Comparison of ENCODE assay signal across 8 cellular contexts in genomic region chr1:101025283-101025679, GRCh38. TPM values are rescaled to one million over a fixed set of nuclear protein-coding genes. Genes with fewer than 3 reads are reported as not detected.
A peak's percentile ranks its signal among the peaks of the same experiment; 100 is the strongest.
DNase-seq lines count a peak whose midpoint lies in the region; ATAC-seq, FAIRE-seq and TF ChIP-seq lines count a peak whose summit lies in the region.

No MANE protein-coding gene starts in this region.

- no peaks in the 10 kb centered on the region for H3K36me3 ChIP-seq in neutrophil

- no peaks in the 10 kb centered on the region for H3K9me3 ChIP-seq in neutrophil

- no peaks in the 10 kb centered on the region for H3K27me3 Mint-ChIP-seq in activated CD4-positive, alpha-beta memory T cell treated with anti-CD3 and anti-CD28 coated beads for 36 hours

- peaks cover 14 to 17% of the 10 kb centered on the region in 2 experiments for H3K4me1 ChIP-seq in neutrophil (ENCODE audit: control insufficient read depth in 1 of 2, insufficient read depth in 1 of 2, low read depth in 1 of 2, low read length in 1 of 2)

- H3K4me3 ChIP-seq in HL-60 (replicated peaks; ENCODE audit: insufficient read depth, low read length) (peak overlapping the region; percentile 94), fibroblast of pulmonary artery (replicated peaks; ENCODE audit: low read depth, low read length) (peak overlapping the region; percentile 81), neutrophil (ENCODE audit: low read depth in 1 of 2, low read length in 1 of 2) (peak overlapping the region; percentile 76 to 86)

- H3K4me1 Mint-ChIP-seq in activated CD4-positive, alpha-beta memory T cell treated with anti-CD3 and anti-CD28 coated beads for 36 hours (ENCODE audit: low read depth): peaks cover 59% of the 10 kb centered on the region

- DNase-seq in D341Med (ENCODE audit: low spot score) (peak; percentile 30), HL-60 (ENCODE audit: low read depth in 1 of 2, low spot score in 1 of 2) (peak; percentile 10 to 12), fibroblast of pulmonary artery (ENCODE audit: low read depth) (peak; percentile 33), GM12892 (ENCODE audit: insufficient read length) (no peak), pons (ENCODE audit: low spot score) (no peak)
- DNase-seq in activated CD4-positive, alpha-beta memory T cell treated with anti-CD3 and anti-CD28 coated beads for 36 hours: peak; percentile 25

- POLR2A ChIA-PET in activated CD4-positive, alpha-beta memory T cell treated with anti-CD3 and anti-CD28 coated beads for 36 hours (lab: Charles Lee): interaction anchor here (0.6 to 1.4 kb wide), 4 partner anchors 20 to 214 kb away, joined by 3 to 5 read pairs (median 4); no protein-coding TSS in a partner anchor

- H3K4me3 Mint-ChIP-seq in activated CD4-positive, alpha-beta memory T cell treated with anti-CD3 and anti-CD28 coated beads for 36 hours: peak overlapping the region; percentile 89

- H3K27ac ChIP-seq in HL-60 (replicated peaks) (peak overlapping the region; percentile 83), neutrophil (peak overlapping the region; percentile 52)

- no peak for TF ChIP-seq CTCF in HL-60 (IDR thresholded peaks at IDR 0.05; ENCODE audit: insufficient read depth, low read length)
- TF ChIP-seq CTCF in fibroblast of pulmonary artery (IDR thresholded peaks at IDR 0.05; ENCODE audit: low read length, missing control alignments): no peak
- no peak for TF ChIP-seq CTCF in neutrophil (IDR thresholded peaks at IDR 0.05)

- H3K36me3 Mint-ChIP-seq in activated CD4-positive, alpha-beta memory T cell treated with anti-CD3 and anti-CD28 coated beads for 36 hours: peaks cover 42% of the 10 kb centered on the region

- TF ChIP-seq POLR2A in GM12892 (IDR thresholded peaks at IDR 0.05; ENCODE audit: low read depth, low read length): no peak

- CTCF ChIA-PET in activated CD4-positive, alpha-beta memory T cell treated with anti-CD3 and anti-CD28 coated beads for 36 hours (lab: Charles Lee): interaction anchor here (0.9 to 1.1 kb wide), 2 partner anchors 97 to 263 kb away, joined by 3 read pairs; no protein-coding TSS in a partner anchor

- no peaks in the 10 kb centered on the region for H3K27me3 ChIP-seq in HL-60 (ENCODE audit: insufficient read depth, poor library complexity, severe bottlenecking)
- H3K27me3 ChIP-seq in neutrophil: no peaks in the 10 kb centered on the region

- peak overlapping the region; percentile 89 for H3K27ac Mint-ChIP-seq in activated CD4-positive, alpha-beta memory T cell treated with anti-CD3 and anti-CD28 coated beads for 36 hours

- FAIRE-seq in GM12892 (lab: Jason Lieb, UNC): no peak

- intact Hi-C loops in activated CD4-positive, alpha-beta memory T cell treated with anti-CD3 and anti-CD28 coated beads for 36 hours (cut with micrococcal nuclease): loop anchor here (1.0 to 2.0 kb wide), 5 partner anchors 19 to 266 kb away; partner anchors contain the start of gene SLC30A7

- peak; percentile 18 for ATAC-seq in GM21447 (IDR thresholded peaks at IDR 0.05; ENCODE audit: unreplicated experiment)

- no peaks in the 10 kb centered on the region for H3K9me3 Mint-ChIP-seq in activated CD4-positive, alpha-beta memory T cell treated with anti-CD3 and anti-CD28 coated beads for 36 hours

RNA-seq across cellular contexts. Expression of gene DPH5, which starts 0.3 kb away (rescaled TPM):
- total RNA-seq in activated CD4-positive, alpha-beta memory T cell treated with anti-CD3 and anti-CD28 coated beads for 36 hours: 10 to 100 TPM; 56.5 to 59.6 TPM
- 59.2 TPM for polyA plus RNA-seq in GM12892 (2012; ENCODE audit: missing spikeins)

Comparison
In these comparisons a context has a peak if more than half of its experiments do, and no peak if none do; other contexts are left out.
1. DNase-seq: peak in D341Med (single experiment), HL-60 (2 of 2), activated CD4-positive, alpha-beta memory T cell treated with anti-CD3 and anti-CD28 coated beads for 36 hours (single experiment) and fibroblast of pulmonary artery (single experiment); none in GM12892 (single experiment) and pons (single experiment).
2. Peak in every context shown above with its lines, with median percentiles within 50 percentile points of each other: H3K4me3 ChIP-seq.